In the genomic region with DNA sequence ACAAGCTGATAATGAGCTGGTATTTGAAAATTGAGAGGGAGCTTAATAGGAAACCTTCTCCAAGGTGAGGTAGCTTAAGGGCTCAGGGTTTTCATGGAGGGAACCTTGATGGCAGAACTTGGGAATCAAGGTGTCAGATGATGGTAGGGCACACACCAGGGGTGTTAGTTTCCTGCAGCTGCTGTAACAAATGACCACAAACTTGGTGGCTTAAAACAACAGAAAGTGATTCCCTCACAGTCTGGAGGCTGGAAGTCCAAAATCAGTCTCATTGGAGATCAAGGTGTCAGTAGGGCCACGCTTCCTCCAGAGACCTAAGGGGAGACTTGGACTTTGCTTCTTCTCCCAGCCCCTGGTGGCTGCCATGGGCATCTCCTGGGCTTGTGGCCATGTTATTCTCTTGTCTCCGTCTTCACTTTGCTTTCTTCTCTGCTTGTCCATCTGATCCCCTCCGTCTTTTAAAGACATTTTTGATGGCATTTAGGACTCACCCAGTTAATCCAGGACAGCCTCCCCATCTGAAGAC, we compare ENCODE assay signal across 24 cellular contexts. TPM values are rescaled to one million over a fixed set of nuclear protein-coding genes. Genes with fewer than 3 reads are reported as not detected.
"Had no signal": no experiment of that assay in that cellular context is flagged by ENCODE, and none has a peak within 500 bp of the region (broad histone marks: within the 10 kb centered on the region; RNA-seq: fewer than 3 reads in every experiment).

No MANE protein-coding gene starts in this region.

- H3K9me3 ChIP-seq: testis, vagina had no signal

- H3K9me3 Mint-ChIP-seq: activated CD4-positive, alpha-beta T cell treated with anti-CD3 and anti-CD28 coated beads, Interleukin-2, amount 10 ng/mL, durations not matched to agents 24 days and 14 days; activated CD8-positive, alpha-beta T cell treated with anti-CD3 and anti-CD28 coated beads for 36 hours; activated naive CD4-positive, alpha-beta T cell treated with anti-CD3 and anti-CD28 coated beads, Interleukin-2, amount 50 U/mL, for 24 hours; natural killer cell treated with Interleukin-12 subunit alpha and Interleukin-12 subunit beta and Interleukin-15 and Interleukin-18, amount 100 ng/mL, for 72 hours; stimulated activated naive B cell treated with anti-CD40 and anti-IgM and Interleukin-4, amounts not matched to agents 10 μg/mL and 1 μg/mL and 100 μg/mL, for 72 hours had no signal

- H3K27ac ChIP-seq: hepatocyte, left lung, parathyroid adenoma, testis, vagina had no signal

- H3K36me3 Mint-ChIP-seq: activated naive CD4-positive, alpha-beta T cell treated with anti-CD3 and anti-CD28 coated beads, Interleukin-2, amount 50 U/mL, for 24 hours; immature natural killer cell; natural killer cell treated with Interleukin-12 subunit alpha and Interleukin-12 subunit beta and Interleukin-15 and Interleukin-18, amount 100 ng/mL, for 72 hours; stimulated activated naive B cell treated with anti-CD40 and anti-IgM and Interleukin-4, amounts not matched to agents 10 μg/mL and 1 μg/mL and 100 μg/mL, for 72 hours had no signal

- H3K27me3 Mint-ChIP-seq: activated CD4-positive, alpha-beta T cell treated with anti-CD3 and anti-CD28 coated beads, Interleukin-2, amount 10 ng/mL, durations not matched to agents 24 days and 14 days; activated CD8-positive, alpha-beta T cell treated with anti-CD3 and anti-CD28 coated beads for 36 hours; brain; dendritic cell treated with granulocyte-macrophage colony-stimulating factor and Interleukin-4, amounts not matched to agents 40 ng/mL and 50 ng/mL, for 4 days had no signal

- H3K36me3 ChIP-seq: left lung, vagina had no signal

- H3K4me2 ChIP-seq: hepatocyte had no signal

- H3K4me1 Mint-ChIP-seq: activated CD4-positive, alpha-beta T cell treated with anti-CD3 and anti-CD28 coated beads, Interleukin-2, amount 10 ng/mL, durations not matched to agents 24 days and 14 days; activated naive CD4-positive, alpha-beta T cell treated with anti-CD3 and anti-CD28 coated beads, Interleukin-2, amount 50 U/mL, for 24 hours; immature natural killer cell; stimulated activated naive B cell treated with anti-CD40 and anti-IgM and Interleukin-4, amounts not matched to agents 10 μg/mL and 1 μg/mL and 100 μg/mL, for 72 hours had no signal

- H3K27me3 ChIP-seq: hepatocyte, left lung, testis, vagina had no signal

- H2AFZ ChIP-seq: hepatocyte, parathyroid adenoma had no signal

- DNase-seq: activated CD4-positive, alpha-beta T cell treated with anti-CD3 and anti-CD28 coated beads, Interleukin-2, amount 10 ng/mL, durations not matched to agents 24 days and 14 days; activated CD8-positive, alpha-beta T cell treated with anti-CD3 and anti-CD28 coated beads for 36 hours; activated gamma-delta T cell treated with Interleukin-2 at 50 U/mL for 16 hours; aorta; effector CD4-positive, alpha-beta T cell; foreskin melanocyte; immature natural killer cell; kidney glomerular epithelial cell; left lung; midbrain; stimulated activated CD4-positive, alpha-beta T cell treated with anti-CD3 and anti-CD28 coated beads, Interleukin-2, amount 100 ng/mL, for 48 hours; stimulated activated CD8-positive, alpha-beta memory T cell treated with anti-CD3 and anti-CD28 coated beads, Interleukin-4, amount 100 ng/mL, for 48 hours; stimulated activated naive B cell treated with anti-CD40 and anti-IgM and Interleukin-4, amounts not matched to agents 10 μg/mL and 1 μg/mL and 100 μg/mL, for 72 hours; testis; trophoblast cell had no signal

- H3K4me3 Mint-ChIP-seq: activated CD4-positive, alpha-beta T cell treated with anti-CD3 and anti-CD28 coated beads, Interleukin-2, amount 10 ng/mL, durations not matched to agents 24 days and 14 days; activated CD8-positive, alpha-beta T cell treated with anti-CD3 and anti-CD28 coated beads for 36 hours; activated naive CD4-positive, alpha-beta T cell treated with anti-CD3 and anti-CD28 coated beads, Interleukin-2, amount 50 U/mL, for 24 hours; brain; dendritic cell treated with granulocyte-macrophage colony-stimulating factor and Interleukin-4, amounts not matched to agents 40 ng/mL and 50 ng/mL, for 4 days; immature natural killer cell; natural killer cell treated with Interleukin-12 subunit alpha and Interleukin-12 subunit beta and Interleukin-15 and Interleukin-18, amount 100 ng/mL, for 72 hours; stimulated activated naive B cell treated with anti-CD40 and anti-IgM and Interleukin-4, amounts not matched to agents 10 μg/mL and 1 μg/mL and 100 μg/mL, for 72 hours had no signal

- H3K9ac ChIP-seq: parathyroid adenoma had no signal

- H3K4me3 ChIP-seq: hepatocyte, left lung, testis, vagina had no signal

- H3K79me2 ChIP-seq: parathyroid adenoma had no signal

- H3K27ac Mint-ChIP-seq: activated CD4-positive, alpha-beta T cell treated with anti-CD3 and anti-CD28 coated beads, Interleukin-2, amount 10 ng/mL, durations not matched to agents 24 days and 14 days; activated CD8-positive, alpha-beta T cell treated with anti-CD3 and anti-CD28 coated beads for 36 hours; activated naive CD4-positive, alpha-beta T cell treated with anti-CD3 and anti-CD28 coated beads, Interleukin-2, amount 50 U/mL, for 24 hours; brain; dendritic cell treated with granulocyte-macrophage colony-stimulating factor and Interleukin-4, amounts not matched to agents 40 ng/mL and 50 ng/mL, for 4 days; immature natural killer cell; natural killer cell treated with Interleukin-12 subunit alpha and Interleukin-12 subunit beta and Interleukin-15 and Interleukin-18, amount 100 ng/mL, for 72 hours; stimulated activated naive B cell treated with anti-CD40 and anti-IgM and Interleukin-4, amounts not matched to agents 10 μg/mL and 1 μg/mL and 100 μg/mL, for 72 hours had no signal

- H3K4me1 ChIP-seq: left lung, parathyroid adenoma, vagina had no signal

- ATAC-seq: activated CD4-positive, CD25-positive, alpha-beta regulatory T cell treated with anti-CD3 and anti-CD28 coated beads, Interleukin-2, amount 50 U/mL, for 24 hours; activated CD8-positive, alpha-beta T cell treated with anti-CD3 and anti-CD28 coated beads for 36 hours; left lung; natural killer cell treated with Interleukin-12 subunit alpha and Interleukin-12 subunit beta and Interleukin-15 and Interleukin-18, amount 100 ng/mL, for 72 hours; stimulated activated naive B cell treated with anti-CD40 and anti-IgM and Interleukin-4, amounts not matched to agents 10 μg/mL and 1 μg/mL and 100 μg/mL, for 72 hours had no signal

RNA-seq across cellular contexts. Expression of a gene that starts 45.5 kb away (rescaled TPM):
- total RNA-seq: T-helper 2 cell treated with Interferon-gamma antibody and Interleukin-4, amounts not matched to agents 100 ng/mL and 5 ng/mL, for 36 hours had no signal
- polyA plus RNA-seq: immature natural killer cell had no signal
